16 cellular contexts compared by ENCODE assay signal in the genomic region with DNA sequence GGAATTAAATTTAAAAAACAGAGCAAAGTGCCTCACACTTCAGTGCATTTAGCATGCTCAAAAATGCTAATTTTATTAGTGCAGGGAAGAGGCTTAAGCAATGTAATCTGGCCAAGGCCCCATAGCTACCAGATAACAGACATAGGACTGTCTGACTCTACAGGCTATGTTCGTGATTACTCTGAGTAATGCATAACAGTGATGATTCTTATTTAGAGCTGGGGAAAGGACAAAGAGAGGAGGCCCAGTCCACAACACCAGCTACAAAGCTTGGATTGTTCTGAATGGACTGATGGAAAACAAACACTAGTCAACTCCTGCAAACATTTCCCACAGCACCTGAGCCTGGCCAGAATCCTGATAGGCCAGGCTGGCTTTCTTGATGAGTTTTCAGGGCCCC. TPM values are rescaled to one million over a fixed set of nuclear protein-coding genes. Genes with fewer than 3 reads are reported as not detected.
DNase-seq lines count a peak whose midpoint lies in the region; ATAC-seq and TF ChIP-seq lines count a peak whose summit lies in the region.
"Had no signal": no experiment of that assay in that cellular context is flagged by ENCODE, and none has a peak within 500 bp of the region (broad histone marks: within the 10 kb centered on the region; RNA-seq: fewer than 3 reads in every experiment).

No MANE protein-coding gene starts in this region.

- DNase-seq in HFFc6 (no peak), AG08396 (ENCODE audit: low spot score) (no peak), tibial artery (no peak)
- DNase-seq: EL; HCEC 1CT; NCI-H2107; NCI-H226; NCI-H69; NK-92 treated with Interleukin-12 subunit alpha and Interleukin-12 subunit beta, amount 100 ng/mL, for 24 hours had no signal

- no peak overlapping the region for H3K4me3 Mint-ChIP-seq in HFFc6

- H3K4me1 Mint-ChIP-seq in HFFc6 (ENCODE audit: low read depth), result peaks cover 53% of the 10 kb centered on the region

- peaks cover 0 to 6% (median 1%) of the 10 kb centered on the region in 4 donors for H3K4me1 ChIP-seq in tibial artery

- H3K9me3 ChIP-seq in tibial artery, result no peaks in the 10 kb centered on the region
- H3K9me3 ChIP-seq: BLaER1 treated with 17β-estradiol and CSF1 and Interleukin-3, amounts not matched to agents 10 nM and 100 nM had no signal

- no peak for ATAC-seq in HG03045 (IDR thresholded peaks at IDR 0.05; ENCODE audit: unreplicated experiment)
- no peak for ATAC-seq in HG02798 (IDR thresholded peaks at IDR 0.05; ENCODE audit: poor library complexity, unreplicated experiment)

- H3K4me3 ChIP-seq in tibial artery, result no peak overlapping the region
- H3K4me3 ChIP-seq: BLaER1 treated with 17β-estradiol and CSF1 and Interleukin-3, amounts not matched to agents 10 nM and 100 nM; SK-N-MC had no signal

- intact Hi-C loops in tibial artery (cut with DNase I; ENCODE audit: low total_unique reads), result loop anchor here (2.0 to 10.0 kb wide), 2 partner anchors 185 to 281 kb away; no protein-coding TSS in a partner anchor

- no peaks in the 10 kb centered on the region; the same call in 1 of the 2 replicates for H3K27me3 Mint-ChIP-seq in HFFc6 (ENCODE audit: insufficient read depth)

- H3K27ac Mint-ChIP-seq in HFFc6, result peak overlapping the region; percentile 61

- no peaks in the 10 kb centered on the region for H3K9me3 Mint-ChIP-seq in HFFc6

- no peak for TF ChIP-seq CTCF in HFFc6 (IDR thresholded peaks at IDR 0.05)
- no peak for TF ChIP-seq CTCF in tibial artery (IDR thresholded peaks at IDR 0.05)

- peaks cover 12 to 19% (median 16%) of the 10 kb centered on the region in 3 donors for H3K36me3 ChIP-seq in tibial artery

- H3K27ac ChIP-seq in cingulate gyrus (ENCODE audit: low read depth, low read length) (peak overlapping the region; percentile 87), layer of hippocampus (ENCODE audit: low read depth, low read length) (peak overlapping the region; percentile 89), tibial artery (no peak overlapping the region)
- H3K27ac ChIP-seq: BLaER1 treated with 17β-estradiol and CSF1 and Interleukin-3, amounts not matched to agents 10 nM and 100 nM; SK-N-MC had no signal

- H3K36me3 Mint-ChIP-seq in HFFc6 (ENCODE audit: low read depth), result no peaks in the 10 kb centered on the region

- H3K27me3 ChIP-seq in layer of hippocampus (ENCODE audit: control insufficient read depth, insufficient read depth, low read length) (no peaks in the 10 kb centered on the region), tibial artery (no peaks in the 10 kb centered on the region)

RNA-seq across cellular contexts. Expression of a gene that starts 8.4 kb away (rescaled TPM):
- total RNA-seq in HFFc6 (2021; fragmentation: NEBNext Ultra II Directional; extraction: Animal tissue kit (Norgen Biotek cat#: 25700)), result under 1 TPM in 5 of 6 experiments, not detected in 1; 0.09 to 0.18 (median 0.12) TPM
- total RNA-seq: HT1080 had no signal

RNA-seq across cellular contexts. Expression of a gene that starts 36.1 kb away (rescaled TPM):
- total RNA-seq in HFFc6 (2021; fragmentation: NEBNext Ultra II Directional; extraction: Animal tissue kit (Norgen Biotek cat#: 25700)), result 100 to 1,000 TPM; 108 to 212 (median 122) TPM

Comparison
In these comparisons a context has a peak if more than half of its experiments do, and no peak if none do; other contexts are left out.
1. H3K27ac ChIP-seq: peak in cingulate gyrus (single experiment) and layer of hippocampus (single experiment); none in tibial artery (0 of 2).